3 cellular contexts compared by ENCODE assay signal in genomic region chr16:70174387-70174932, GRCh38. TPM values are rescaled to one million over a fixed set of nuclear protein-coding genes. Genes with fewer than 3 reads are reported as not detected.
"Had no signal": no experiment of that assay in that cellular context is flagged by ENCODE, and none has a peak within 500 bp of the region (broad histone marks: within the 10 kb centered on the region; RNA-seq: fewer than 3 reads in every experiment).

No MANE protein-coding gene starts in this region.

RNA-seq across cellular contexts. Expression of gene CLEC18C, which starts 0.9 kb away (rescaled TPM):
- total RNA-seq: sigmoid colon had no signal
- polyA plus RNA-seq: immature natural killer cell, keratinocyte had no signal
